ENCODE assay signal across 19 cellular contexts in genomic region chr15:27091270-27091940, GRCh38.
"Had no signal": no experiment of that assay in that cellular context is flagged by ENCODE, and none has a peak within 500 bp of the region (broad histone marks: within the 10 kb centered on the region; RNA-seq: fewer than 3 reads in every experiment).

No MANE protein-coding gene starts in this region.

- H3K4me1 ChIP-seq: thyroid gland had no signal

- H3K27ac ChIP-seq: coronary artery, neutrophil, thyroid gland had no signal

- H3K4me1 Mint-ChIP-seq: activated CD4-positive, alpha-beta T cell treated with anti-CD3 and anti-CD28 coated beads, Interleukin-2, amount 10 ng/mL, durations not matched to agents 24 days and 14 days; naive thymus-derived CD8-positive, alpha-beta T cell; stimulated activated memory B cell treated with anti-CD40 and anti-IgM and Interleukin-4, amounts not matched to agents 10 μg/mL and 1 μg/mL and 100 μg/mL, for 72 hours had no signal

- H3K9me3 ChIP-seq: neutrophil, thyroid gland had no signal

- H3K27ac Mint-ChIP-seq: activated CD4-positive, alpha-beta T cell treated with anti-CD3 and anti-CD28 coated beads, Interleukin-2, amount 10 ng/mL, durations not matched to agents 24 days and 14 days; activated CD8-positive, alpha-beta T cell treated with anti-CD3 and anti-CD28 coated beads, Interleukin-2, amount 10 ng/mL, durations not matched to agents 7 days and 5 days; activated naive CD4-positive, alpha-beta T cell treated with anti-CD3 and anti-CD28 coated beads, Interleukin-2, amount 50 U/mL, for 72 hours; activated T-cell treated with anti-CD3 and anti-CD28 coated beads, Interleukin-2, amount 50 U/mL, for 72 hours; brain; naive thymus-derived CD8-positive, alpha-beta T cell; stimulated activated memory B cell treated with anti-CD40 and anti-IgM and Interleukin-4, amounts not matched to agents 10 μg/mL and 1 μg/mL and 100 μg/mL, for 72 hours had no signal

- ATAC-seq: activated CD8-positive, alpha-beta T cell treated with anti-CD3 and anti-CD28 coated beads, Interleukin-2, amount 10 ng/mL, durations not matched to agents 7 days and 5 days; activated naive CD4-positive, alpha-beta T cell treated with anti-CD3 and anti-CD28 coated beads, Interleukin-2, amount 50 U/mL, for 72 hours; activated T-cell treated with anti-CD3 and anti-CD28 coated beads, Interleukin-2, amount 50 U/mL, for 72 hours; left lobe of liver; naive thymus-derived CD8-positive, alpha-beta T cell; stimulated activated memory B cell treated with anti-CD40 and anti-IgM and Interleukin-4, amounts not matched to agents 10 μg/mL and 1 μg/mL and 100 μg/mL, for 72 hours had no signal

- DNase-seq: activated CD4-positive, alpha-beta T cell treated with anti-CD3 and anti-CD28 coated beads, Interleukin-2, amount 10 ng/mL, durations not matched to agents 24 days and 14 days; activated CD4-positive, CD25-positive, alpha-beta regulatory T cell; activated CD8-positive, alpha-beta memory T cell treated with anti-CD3 and anti-CD28 coated beads, Interleukin-2, amount 50 U/mL, for 48 hours; activated CD8-positive, alpha-beta T cell treated with anti-CD3 and anti-CD28 coated beads, Interleukin-2, amount 10 ng/mL, durations not matched to agents 7 days and 5 days; activated gamma-delta T cell; activated T-cell treated with anti-CD3 and anti-CD28 coated beads, Interleukin-2, amount 50 U/mL, for 72 hours; central memory CD4-positive, alpha-beta T cell; islet precursor cell; mammary epithelial cell; naive thymus-derived CD8-positive, alpha-beta T cell; stimulated activated CD4-positive, alpha-beta T cell treated with anti-CD3 and anti-CD28 coated beads, Interleukin-2, amount 100 ng/mL, for 48 hours; thyroid gland had no signal

- H3K4me3 ChIP-seq: coronary artery, thyroid gland had no signal

- H3K4me3 Mint-ChIP-seq: activated CD4-positive, alpha-beta T cell treated with anti-CD3 and anti-CD28 coated beads, Interleukin-2, amount 10 ng/mL, durations not matched to agents 24 days and 14 days; activated CD8-positive, alpha-beta T cell treated with anti-CD3 and anti-CD28 coated beads, Interleukin-2, amount 10 ng/mL, durations not matched to agents 7 days and 5 days; activated T-cell treated with anti-CD3 and anti-CD28 coated beads, Interleukin-2, amount 50 U/mL, for 72 hours; brain; naive thymus-derived CD8-positive, alpha-beta T cell; stimulated activated memory B cell treated with anti-CD40 and anti-IgM and Interleukin-4, amounts not matched to agents 10 μg/mL and 1 μg/mL and 100 μg/mL, for 72 hours had no signal

- H3K27me3 Mint-ChIP-seq: activated CD4-positive, alpha-beta T cell treated with anti-CD3 and anti-CD28 coated beads, Interleukin-2, amount 10 ng/mL, durations not matched to agents 24 days and 14 days; stimulated activated memory B cell treated with anti-CD40 and anti-IgM and Interleukin-4, amounts not matched to agents 10 μg/mL and 1 μg/mL and 100 μg/mL, for 72 hours had no signal

- H3K36me3 ChIP-seq: neutrophil, thyroid gland had no signal

- H3K27me3 ChIP-seq: neutrophil, thyroid gland had no signal

- H3K9me3 Mint-ChIP-seq: stimulated activated memory B cell treated with anti-CD40 and anti-IgM and Interleukin-4, amounts not matched to agents 10 μg/mL and 1 μg/mL and 100 μg/mL, for 72 hours had no signal

- FAIRE-seq: TTC549 had no signal

- H3K36me3 Mint-ChIP-seq: brain; stimulated activated memory B cell treated with anti-CD40 and anti-IgM and Interleukin-4, amounts not matched to agents 10 μg/mL and 1 μg/mL and 100 μg/mL, for 72 hours had no signal
